Comparison of ENCODE assay signal across 11 cellular contexts in genomic region chr3:47228088-47228487, GRCh38. TPM values are rescaled to one million over a fixed set of nuclear protein-coding genes. Genes with fewer than 3 reads are reported as not detected.
A peak's percentile ranks its signal among the peaks of the same experiment; 100 is the strongest.
DNase-seq lines count a peak whose midpoint lies in the region; ATAC-seq and TF ChIP-seq lines count a peak whose summit lies in the region.
"Had no signal": no experiment of that assay in that cellular context is flagged by ENCODE, and none has a peak within 500 bp of the region (broad histone marks: within the 10 kb centered on the region; RNA-seq: fewer than 3 reads in every experiment).

No MANE protein-coding gene starts in this region.

- no peaks in the 10 kb centered on the region for H3K27me3 ChIP-seq in CD4-positive, CD25-positive, alpha-beta regulatory T cell (ENCODE audit: control insufficient read depth, insufficient read depth, low read length)
- H3K27me3 ChIP-seq in prostate gland (replicated peaks; ENCODE audit: insufficient read depth), result no peaks in the 10 kb centered on the region

- no peaks in the 10 kb centered on the region for H3K27me3 Mint-ChIP-seq in CD4-positive, CD25-positive, alpha-beta regulatory T cell
- H3K27me3 Mint-ChIP-seq: activated naive CD8-positive, alpha-beta T cell treated with anti-CD3 and anti-CD28 coated beads, Interleukin-2, amount 10 ng/mL, durations not matched to agents 7 days and 5 days had no signal

- intact Hi-C loops in prostate gland (cut with DNase I), result no loop called here

- H3K36me3 Mint-ChIP-seq in CD4-positive, CD25-positive, alpha-beta regulatory T cell, result no peaks in the 10 kb centered on the region
- H3K36me3 Mint-ChIP-seq: activated naive CD8-positive, alpha-beta T cell treated with anti-CD3 and anti-CD28 coated beads, Interleukin-2, amount 10 ng/mL, durations not matched to agents 7 days and 5 days had no signal

- no peak overlapping the region for H3K27ac ChIP-seq in CD4-positive, CD25-positive, alpha-beta regulatory T cell (ENCODE audit: insufficient read depth, low read length, poor library complexity, severe bottlenecking)
- peak overlapping the region in 1 of 2 donors; percentile 4 for H3K27ac ChIP-seq in coronary artery
- H3K27ac ChIP-seq in prostate gland, result no peak overlapping the region

- no peak for DNase-seq in CD4-positive, CD25-positive, alpha-beta regulatory T cell
- DNase-seq in coronary artery (ENCODE audit: low spot score) (no peak), NCI-H146 treated with DMSO at 0.1 percent for 48 hours (lab: John Stamatoyannopoulos, UW; ENCODE audit: unreplicated experiment) (no peak), activated gamma-delta T cell treated with Interleukin-2 at 50 U/mL for 16 hours (no peak), prostate gland (ENCODE audit: low spot score) (no peak), omental fat pad (ENCODE audit: low spot score) (no peak)
- DNase-seq: activated CD4-positive, alpha-beta T cell treated with anti-CD3 and anti-CD28 coated beads for 4 hours; activated naive CD8-positive, alpha-beta T cell treated with anti-CD3 and anti-CD28 coated beads, Interleukin-2, amount 10 ng/mL, durations not matched to agents 7 days and 5 days; NCI-H1436 treated with DMSO at 0.1 percent for 48 hours had no signal

- H3K4me3 ChIP-seq in CD4-positive, CD25-positive, alpha-beta regulatory T cell (ENCODE audit: low read depth, low read length), result no peak overlapping the region
- peak overlapping the region; percentile 39 for H3K4me3 ChIP-seq in coronary artery
- H3K4me3 ChIP-seq in prostate gland, result no peak overlapping the region

- no peak for TF ChIP-seq POLR2A in prostate gland (IDR thresholded peaks at IDR 0.05)

- H3K9me3 ChIP-seq in CD4-positive, CD25-positive, alpha-beta regulatory T cell (ENCODE audit: control insufficient read depth in 2 of 2, low read length in 2 of 2), result no peaks in the 10 kb centered on the region
- no peaks in the 10 kb centered on the region for H3K9me3 ChIP-seq in prostate gland

- TF ChIP-seq CTCF in coronary artery (IDR thresholded peaks at IDR 0.05), result no peak
- TF ChIP-seq CTCF in prostate gland (IDR thresholded peaks at IDR 0.05), result no peak
- no peak for TF ChIP-seq CTCF in omental fat pad (IDR thresholded peaks at IDR 0.05)

- H3K4me1 Mint-ChIP-seq in CD4-positive, CD25-positive, alpha-beta regulatory T cell, result no peaks in the 10 kb centered on the region

- H3K36me3 ChIP-seq in CD4-positive, CD25-positive, alpha-beta regulatory T cell (ENCODE audit: control insufficient read depth, insufficient read depth, low read length), result no peaks in the 10 kb centered on the region
- no peaks in the 10 kb centered on the region for H3K36me3 ChIP-seq in prostate gland

- WGBS in prostate gland, result 43% methylated on average over 1 of the region's 1 CpG

- H3K9me3 Mint-ChIP-seq in CD4-positive, CD25-positive, alpha-beta regulatory T cell, result no peaks in the 10 kb centered on the region
- H3K9me3 Mint-ChIP-seq: activated naive CD8-positive, alpha-beta T cell treated with anti-CD3 and anti-CD28 coated beads, Interleukin-2, amount 10 ng/mL, durations not matched to agents 7 days and 5 days had no signal

- H3K4me3 Mint-ChIP-seq in CD4-positive, CD25-positive, alpha-beta regulatory T cell, result no peak overlapping the region
- H3K4me3 Mint-ChIP-seq: activated naive CD8-positive, alpha-beta T cell treated with anti-CD3 and anti-CD28 coated beads, Interleukin-2, amount 10 ng/mL, durations not matched to agents 7 days and 5 days had no signal

- no peak for ATAC-seq in CD4-positive, CD25-positive, alpha-beta regulatory T cell (ENCODE audit: low read depth in 2 of 2)
- ATAC-seq in GM21367 (IDR thresholded peaks at IDR 0.05; ENCODE audit: unreplicated experiment) (peak; percentile 41), HG03175 (IDR thresholded peaks at IDR 0.05; ENCODE audit: unreplicated experiment) (peak; percentile 62), omental fat pad (ENCODE audit: low FRiP score) (no peak)

- peak overlapping the region in 2 of 3 donors; percentile 6 to 12 for H3K27ac Mint-ChIP-seq in CD4-positive, CD25-positive, alpha-beta regulatory T cell
- H3K27ac Mint-ChIP-seq: activated naive CD8-positive, alpha-beta T cell treated with anti-CD3 and anti-CD28 coated beads, Interleukin-2, amount 10 ng/mL, durations not matched to agents 7 days and 5 days had no signal

- no peaks in the 10 kb centered on the region for H3K4me1 ChIP-seq in CD4-positive, CD25-positive, alpha-beta regulatory T cell (ENCODE audit: control insufficient read depth, insufficient read depth, low read length, poor library complexity, severe bottlenecking)
- H3K4me1 ChIP-seq in prostate gland (replicated peaks), result no peaks in the 10 kb centered on the region

RNA-seq across cellular contexts. Expression of gene KIF9, which starts 54.5 kb away (rescaled TPM):
- 5.4 TPM for total RNA-seq in CD4-positive, CD25-positive, alpha-beta regulatory T cell
- polyA plus RNA-seq in CD4-positive, CD25-positive, alpha-beta regulatory T cell, result 1 to 10 TPM; 3.7 to 4.6 (median 4.0) TPM
- total RNA-seq in prostate gland (10 to 100 TPM; 14.3 to 17.5 TPM), omental fat pad (10 to 100 TPM in 2 of 4 donors, 1 to 10 TPM in 2; 2.8 to 16.1 (median 9.4) TPM)

RNA-seq across cellular contexts. Expression of gene KLHL18, which starts 54.7 kb away (rescaled TPM):
- 48.9 TPM for total RNA-seq in CD4-positive, CD25-positive, alpha-beta regulatory T cell
- polyA plus RNA-seq in CD4-positive, CD25-positive, alpha-beta regulatory T cell, result 10 to 100 TPM; 11.0 to 16.0 (median 14.7) TPM
- total RNA-seq in prostate gland, result 10 to 100 TPM; 10.8 to 18.6 TPM
- total RNA-seq in omental fat pad, result 10 to 100 TPM; 13.7 to 30.3 (median 15.4) TPM

Comparison
In these comparisons a context has a peak if more than half of its experiments do, and no peak if none do; other contexts are left out.
1. ATAC-seq: peak in GM21367 (single experiment) and HG03175 (single experiment); none in CD4-positive, CD25-positive, alpha-beta regulatory T cell (0 of 2) and omental fat pad (single experiment).